33 cellular contexts compared by ENCODE assay signal in genomic region chr21:42060166-42060565, GRCh38. TPM values are rescaled to one million over a fixed set of nuclear protein-coding genes. Genes with fewer than 3 reads are reported as not detected.
DNase-seq lines count a peak whose midpoint lies in the region; ATAC-seq and TF ChIP-seq lines count a peak whose summit lies in the region.
"Had no signal": no experiment of that assay in that cellular context is flagged by ENCODE, and none has a peak within 500 bp of the region (broad histone marks: within the 10 kb centered on the region; RNA-seq: fewer than 3 reads in every experiment).

No MANE protein-coding gene starts in this region.

- H3K27me3 Mint-ChIP-seq in stimulated activated naive B cell treated with anti-CD40 and anti-IgM and Interleukin-4, amounts not matched to agents 10 μg/mL and 1 μg/mL and 100 μg/mL, for 72 hours: no peaks in the 10 kb centered on the region
- H3K27me3 Mint-ChIP-seq: naive B cell; stimulated activated naive CD8-positive, alpha-beta T cell treated with anti-CD3 and anti-CD28 coated beads, Interleukin-15, Interleukin-2, amounts not matched to agents 100 ng/mL and 50 ng/mL, for 24 hours had no signal

- ATAC-seq in Right ventricle myocardium inferior: no peak
- ATAC-seq in stimulated activated naive B cell treated with anti-CD40 and anti-IgM and Interleukin-4, amounts not matched to agents 10 μg/mL and 1 μg/mL and 100 μg/mL, for 72 hours (replicated peaks): no peak
- ATAC-seq in HG03565 (IDR thresholded peaks at IDR 0.05; ENCODE audit: unreplicated experiment): no peak
- ATAC-seq: left lung, Panc1 had no signal

- H3K79me2 ChIP-seq in OCI-LY1 (ENCODE audit: insufficient read depth, low read length): no peaks in the 10 kb centered on the region

- peak overlapping the region; percentile 39 for H4K8ac ChIP-seq in mesenchymal stem cell (ENCODE audit: low read length)

- no peak overlapping the region for H2AK5ac ChIP-seq in mesenchymal stem cell (ENCODE audit: low read length, severe bottlenecking)

- H4K91ac ChIP-seq in mesenchymal stem cell (ENCODE audit: low read length): peak overlapping the region; percentile 72

- H3K9me2 ChIP-seq in OCI-LY1 (ENCODE audit: low read depth, low read length): no peaks in the 10 kb centered on the region

- DNase-seq in Right ventricle myocardium inferior (ENCODE audit: missing footprints): peak; percentile 50
- no peak for DNase-seq in right atrium auricular region (ENCODE audit: low spot score)
- no peak for DNase-seq in mesenchymal stem cell
- no peak for DNase-seq in stimulated activated naive B cell treated with anti-CD40 and anti-IgM and Interleukin-4, amounts not matched to agents 10 μg/mL and 1 μg/mL and 100 μg/mL, for 72 hours
- DNase-seq in retina: no peak
- DNase-seq in activated T-cell treated with anti-CD3 and anti-CD28 coated beads for 4 hours: no peak
- DNase-seq: activated CD4-positive, alpha-beta T cell treated with anti-CD3 and anti-CD28 coated beads for 48 hours; cortex of kidney; DMS153; HCEC 1CT; Kasumi-1; left lung; MV-4-11; naive B cell; NCI-H1436; NCI-H2081 treated with DMSO at 0.1 percent for 48 hours; NCI-H226; NCI-H526 treated with DMSO at 0.1 percent for 48 hours; occipital lobe; SIG-M5; T-helper 9 cell; uterus; WERI-Rb-1 had no signal

- H3K4me3 ChIP-seq in right atrium auricular region (no peak overlapping the region), OCI-LY1 (ENCODE audit: low read depth, low read length, poor library complexity, severe bottlenecking) (no peak overlapping the region), mesenchymal stem cell (ENCODE audit: insufficient read depth in 1 of 2, low read depth in 1 of 2, low read length in 2 of 2) (no peak overlapping the region)
- H3K4me3 ChIP-seq: ascending aorta, left lung, skin epidermis, thoracic aorta, uterus had no signal

- peaks cover 61 to 73% of the 10 kb centered on the region in 2 donors for H3K4me1 Mint-ChIP-seq in stimulated activated naive B cell treated with anti-CD40 and anti-IgM and Interleukin-4, amounts not matched to agents 10 μg/mL and 1 μg/mL and 100 μg/mL, for 72 hours

- H2BK120ac ChIP-seq in mesenchymal stem cell (ENCODE audit: low read depth, low read length): no peak overlapping the region

- H4K20me1 ChIP-seq in OCI-LY1 (ENCODE audit: insufficient read depth, low read length): no peaks in the 10 kb centered on the region

- no peaks in the 10 kb centered on the region for H3K79me1 ChIP-seq in mesenchymal stem cell (replicated peaks; ENCODE audit: low read length, poor library complexity, severe bottlenecking)

- H2BK12ac ChIP-seq in mesenchymal stem cell (ENCODE audit: low read length in 2 of 2): peak overlapping the region; percentile 35 to 70

- H3K18ac ChIP-seq in mesenchymal stem cell (ENCODE audit: low read depth in 1 of 2, low read length in 2 of 2): peak overlapping the region in 1 of 2 experiments; percentile 25

- peak overlapping the region in 1 of 2 experiments; percentile 28 for H3K14ac ChIP-seq in mesenchymal stem cell (ENCODE audit: low read length in 2 of 2)

- H3K36me3 Mint-ChIP-seq in stimulated activated naive B cell treated with anti-CD40 and anti-IgM and Interleukin-4, amounts not matched to agents 10 μg/mL and 1 μg/mL and 100 μg/mL, for 72 hours: no peaks in the 10 kb centered on the region
- H3K36me3 Mint-ChIP-seq: naive B cell had no signal

- H3K4ac ChIP-seq in mesenchymal stem cell (ENCODE audit: low read depth in 1 of 2, low read length in 2 of 2): no peak overlapping the region

- no peak overlapping the region for H2BK15ac ChIP-seq in mesenchymal stem cell (ENCODE audit: low read depth, poor library complexity, severe bottlenecking)

- H2AFZ ChIP-seq in OCI-LY1 (ENCODE audit: low read length): no peak overlapping the region
- H2AFZ ChIP-seq in mesenchymal stem cell (ENCODE audit: low read depth, low read length): no peak overlapping the region

- H3K23ac ChIP-seq in mesenchymal stem cell (ENCODE audit: low read length in 2 of 2): no peak overlapping the region

- H3K27ac ChIP-seq in right atrium auricular region: no peak overlapping the region
- H3K27ac ChIP-seq in OCI-LY1 (ENCODE audit: low read depth, low read length, poor library complexity, severe bottlenecking): peak overlapping the region; percentile 98
- no peak overlapping the region for H3K27ac ChIP-seq in mesenchymal stem cell (ENCODE audit: low read length, poor library complexity, severe bottlenecking)
- H3K27ac ChIP-seq: HL-60, left lung, thoracic aorta, uterus, WERI-Rb-1 had no signal

- peak overlapping the region; percentile 20 for H3K27ac Mint-ChIP-seq in stimulated activated naive B cell treated with anti-CD40 and anti-IgM and Interleukin-4, amounts not matched to agents 10 μg/mL and 1 μg/mL and 100 μg/mL, for 72 hours
- H3K27ac Mint-ChIP-seq: activated T-helper 2 cell treated with anti-CD3 and anti-CD28 coated beads, Interferon-gamma antibody, Interleukin-2, Interleukin-4, amounts not matched to agents 10 μg/mL and 5 μg/mL and 100 μg/mL, durations not matched to agents 14 hours and 24 hours and 36 hours; stimulated activated naive CD8-positive, alpha-beta T cell treated with anti-CD3 and anti-CD28 coated beads, Interleukin-15, Interleukin-2, amounts not matched to agents 100 ng/mL and 50 ng/mL, for 24 hours had no signal

- H3F3A ChIP-seq in OCI-LY1 (ENCODE audit: insufficient read depth, low read length): peaks cover 6% of the 10 kb centered on the region

- intact Hi-C loops in Right ventricle myocardium inferior (cut with DNase I): no loop called here

- H3K9ac ChIP-seq in OCI-LY1 (ENCODE audit: low read length) (no peak overlapping the region; the same call in 1 of the 2 replicates), mesenchymal stem cell (ENCODE audit: low read length) (no peak overlapping the region)

- H3K4me1 ChIP-seq in right atrium auricular region (peaks cover 0 to 13% of the 10 kb centered on the region in 2 donors), OCI-LY1 (ENCODE audit: insufficient read depth, low read length, severe bottlenecking) (peaks cover 59% of the 10 kb centered on the region), mesenchymal stem cell (ENCODE audit: control insufficient read depth, insufficient read depth, low read depth, low read length) (peaks cover 1% of the 10 kb centered on the region)
- H3K4me1 ChIP-seq: uterus had no signal

- no peak overlapping the region for H2BK5ac ChIP-seq in mesenchymal stem cell (ENCODE audit: low read depth, low read length, poor library complexity, severe bottlenecking)

- 96% methylated on average over 15 of the region's 15 CpGs for WGBS in mesenchymal stem cell

- H3K4me3 Mint-ChIP-seq in stimulated activated naive B cell treated with anti-CD40 and anti-IgM and Interleukin-4, amounts not matched to agents 10 μg/mL and 1 μg/mL and 100 μg/mL, for 72 hours: no peak overlapping the region

- no peaks in the 10 kb centered on the region for H3K9me3 Mint-ChIP-seq in stimulated activated naive B cell treated with anti-CD40 and anti-IgM and Interleukin-4, amounts not matched to agents 10 μg/mL and 1 μg/mL and 100 μg/mL, for 72 hours
- H3K9me3 Mint-ChIP-seq: activated T-helper 2 cell treated with anti-CD3 and anti-CD28 coated beads, Interferon-gamma antibody, Interleukin-2, Interleukin-4, amounts not matched to agents 10 μg/mL and 5 μg/mL and 100 μg/mL, durations not matched to agents 14 hours and 24 hours and 36 hours; naive B cell; stimulated activated naive CD8-positive, alpha-beta T cell treated with anti-CD3 and anti-CD28 coated beads, Interleukin-15, Interleukin-2, amounts not matched to agents 100 ng/mL and 50 ng/mL, for 24 hours had no signal

- TF ChIP-seq CTCF in right atrium auricular region (IDR thresholded peaks at IDR 0.05): no peak
- no peak for TF ChIP-seq CTCF in OCI-LY1 (IDR thresholded peaks at IDR 0.05; ENCODE audit: low read length)

- H3K27me3 ChIP-seq in right atrium auricular region (no peaks in the 10 kb centered on the region), OCI-LY1 (ENCODE audit: insufficient read depth, low read length) (no peaks in the 10 kb centered on the region), mesenchymal stem cell (ENCODE audit: control insufficient read depth in 1 of 2, insufficient read depth in 1 of 2, low read length in 2 of 2) (peaks cover 16 to 89% of the 10 kb centered on the region in 2 experiments)
- H3K27me3 ChIP-seq: ascending aorta, uterus had no signal

- H3K4me2 ChIP-seq in OCI-LY1 (ENCODE audit: low read length) (no peak overlapping the region), mesenchymal stem cell (ENCODE audit: low read length, poor library complexity, severe bottlenecking) (no peak overlapping the region)

- no peaks in the 10 kb centered on the region for H3K9me3 ChIP-seq in right atrium auricular region
- H3K9me3 ChIP-seq in OCI-LY1 (ENCODE audit: low read length): no peaks in the 10 kb centered on the region
- no peaks in the 10 kb centered on the region for H3K9me3 ChIP-seq in mesenchymal stem cell (ENCODE audit: control insufficient read depth, low read length)
- H3K9me3 ChIP-seq: ascending aorta, left lung, thoracic aorta, uterus had no signal

- H3K36me3 ChIP-seq in right atrium auricular region: no peaks in the 10 kb centered on the region
- H3K36me3 ChIP-seq in OCI-LY1 (ENCODE audit: insufficient read depth, low read length): no peaks in the 10 kb centered on the region
- H3K36me3 ChIP-seq in mesenchymal stem cell (ENCODE audit: control insufficient read depth in 1 of 2, insufficient read depth in 2 of 2, low read depth in 1 of 2, low read length in 2 of 2): no peaks in the 10 kb centered on the region
- H3K36me3 ChIP-seq: ascending aorta, left lung, thoracic aorta, uterus, WERI-Rb-1 had no signal

RNA-seq across cellular contexts. Expression of gene UMODL1, which starts 11.0 kb away (rescaled TPM):
- total RNA-seq in Right ventricle myocardium inferior: not detected
- total RNA-seq in right atrium auricular region: not detected
- polyA plus RNA-seq in mesenchymal stem cell (2013, experiment 1 of 2): 0.07 TPM
- 0.07 TPM for polyA plus RNA-seq in mesenchymal stem cell (2013, experiment 2 of 2)
- total RNA-seq: activated T-helper 2 cell treated with anti-CD3 and anti-CD28 coated beads, Interferon-gamma antibody, Interleukin-2, Interleukin-4, amounts not matched to agents 10 μg/mL and 5 μg/mL and 100 μg/mL, durations not matched to agents 14 hours and 24 hours and 36 hours; ascending aorta; G401; occipital lobe; uterus had no signal

RNA-seq across cellular contexts. Expression of gene ZBTB21, which starts 50.0 kb away (rescaled TPM):
- total RNA-seq in Right ventricle myocardium inferior (6.1 TPM), right atrium auricular region (10 to 100 TPM in 1 of 2 donors, 1 to 10 TPM in 1; 5.5 to 10.3 TPM)
- 9.7 TPM for polyA plus RNA-seq in mesenchymal stem cell (2013, experiment 1 of 2)
- polyA plus RNA-seq in mesenchymal stem cell (2013, experiment 2 of 2): 9.5 TPM
